Comparison of ENCODE assay signal across 6 cellular contexts in the genomic region with DNA sequence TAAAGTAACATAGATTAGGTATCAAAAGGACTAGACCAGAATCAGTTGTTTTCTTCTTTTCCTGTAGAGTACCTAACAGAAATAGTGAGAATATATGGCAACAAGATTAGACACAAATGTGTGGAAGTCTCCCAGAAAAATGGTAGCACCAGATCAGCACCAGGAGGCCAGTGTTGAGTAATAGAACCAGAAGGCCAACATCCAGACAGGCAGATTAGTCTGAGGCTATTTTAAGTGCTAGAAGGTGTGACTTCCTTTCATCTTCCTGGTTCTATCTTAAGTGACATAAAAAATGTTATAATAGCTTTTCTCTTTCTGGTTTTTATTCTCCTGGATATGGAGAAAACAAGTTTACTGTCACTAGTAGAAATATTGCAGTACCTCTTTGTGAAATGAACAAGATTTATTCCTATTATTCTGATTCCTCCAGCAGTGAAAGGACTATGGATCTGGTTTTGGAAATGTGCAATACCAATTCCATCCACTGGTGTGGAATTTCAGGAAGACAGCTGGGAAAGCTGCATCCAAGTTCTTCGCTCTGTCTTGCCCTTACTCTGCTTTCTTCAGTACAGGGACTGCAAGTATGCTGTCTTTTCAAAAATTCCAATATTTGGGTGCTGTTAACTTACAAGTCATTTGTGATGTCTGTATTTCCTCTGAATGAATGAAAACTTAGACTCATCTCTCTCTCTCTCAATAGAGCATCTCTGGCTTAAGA. TPM values are rescaled to one million over a fixed set of nuclear protein-coding genes. Genes with fewer than 3 reads are reported as not detected.
DNase-seq lines count a peak whose midpoint lies in the region; ATAC-seq lines count a peak whose summit lies in the region.

No MANE protein-coding gene starts in this region.

- CTCF ChIA-PET in activated CD8-positive, alpha-beta memory T cell treated with anti-CD3 and anti-CD28 coated beads, Interleukin-2, amount 10 ng/mL, durations not matched to agents 7 days and 5 days (lab: Charles Lee) = no interaction called here

- no peaks in the 10 kb centered on the region for H3K27me3 Mint-ChIP-seq in activated T-cell treated with anti-CD3 and anti-CD28 coated beads, Interleukin-2, amount 50 U/mL, for 24 hours
- H3K27me3 Mint-ChIP-seq in effector memory CD8-positive, alpha-beta T cell = no peaks in the 10 kb centered on the region
- no peaks in the 10 kb centered on the region for H3K27me3 Mint-ChIP-seq in activated CD8-positive, alpha-beta memory T cell treated with anti-CD3 and anti-CD28 coated beads, Interleukin-2, amount 10 ng/mL, durations not matched to agents 7 days and 5 days

- DNase-seq in activated T-cell treated with anti-CD3 and anti-CD28 coated beads, Interleukin-2, amount 50 U/mL, for 24 hours = no peak
- DNase-seq in activated T-cell treated with anti-CD3 and anti-CD28 coated beads for 4 hours = no peak
- DNase-seq in effector memory CD8-positive, alpha-beta T cell = no peak
- DNase-seq in stimulated activated effector memory CD8-positive, alpha-beta T cell treated with anti-CD3 and anti-CD28 coated beads, Interleukin-12 subunit alpha, Interleukin-12 subunit beta, amount 100 ng/mL, for 72 hours (ENCODE audit: low spot score in 2 of 2) = no peak
- no peak for DNase-seq in activated CD8-positive, alpha-beta memory T cell treated with anti-CD3 and anti-CD28 coated beads, Interleukin-2, amount 10 ng/mL, durations not matched to agents 7 days and 5 days

- H3K27ac Mint-ChIP-seq in activated T-cell treated with anti-CD3 and anti-CD28 coated beads, Interleukin-2, amount 50 U/mL, for 24 hours = peak overlapping the region; percentile 74
- peak overlapping the region; percentile 38 to 63 for H3K27ac Mint-ChIP-seq in effector memory CD8-positive, alpha-beta T cell
- H3K27ac Mint-ChIP-seq in stimulated activated effector memory CD8-positive, alpha-beta T cell treated with anti-CD3 and anti-CD28 coated beads, Interleukin-12 subunit alpha, Interleukin-12 subunit beta, amount 100 ng/mL, for 72 hours = peak overlapping the region; percentile 76
- H3K27ac Mint-ChIP-seq in activated CD8-positive, alpha-beta memory T cell treated with anti-CD3 and anti-CD28 coated beads, Interleukin-2, amount 10 ng/mL, durations not matched to agents 7 days and 5 days = no peak overlapping the region

- H3K9me3 Mint-ChIP-seq in activated T-cell treated with anti-CD3 and anti-CD28 coated beads, Interleukin-2, amount 50 U/mL, for 24 hours = no peaks in the 10 kb centered on the region
- no peaks in the 10 kb centered on the region for H3K9me3 Mint-ChIP-seq in effector memory CD8-positive, alpha-beta T cell
- H3K9me3 Mint-ChIP-seq in stimulated activated effector memory CD8-positive, alpha-beta T cell treated with anti-CD3 and anti-CD28 coated beads, Interleukin-12 subunit alpha, Interleukin-12 subunit beta, amount 100 ng/mL, for 72 hours = no peaks in the 10 kb centered on the region
- H3K9me3 Mint-ChIP-seq in activated CD8-positive, alpha-beta memory T cell treated with anti-CD3 and anti-CD28 coated beads, Interleukin-2, amount 10 ng/mL, durations not matched to agents 7 days and 5 days (ENCODE audit: low read depth) = no peaks in the 10 kb centered on the region

- no peak overlapping the region for H3K4me3 Mint-ChIP-seq in activated T-cell treated with anti-CD3 and anti-CD28 coated beads, Interleukin-2, amount 50 U/mL, for 24 hours
- no peak overlapping the region for H3K4me3 Mint-ChIP-seq in effector memory CD8-positive, alpha-beta T cell
- H3K4me3 Mint-ChIP-seq in stimulated activated effector memory CD8-positive, alpha-beta T cell treated with anti-CD3 and anti-CD28 coated beads, Interleukin-12 subunit alpha, Interleukin-12 subunit beta, amount 100 ng/mL, for 72 hours = no peak overlapping the region
- H3K4me3 Mint-ChIP-seq in activated CD8-positive, alpha-beta memory T cell treated with anti-CD3 and anti-CD28 coated beads, Interleukin-2, amount 10 ng/mL, durations not matched to agents 7 days and 5 days = no peak overlapping the region

- peaks cover 2% of the 10 kb centered on the region for H3K4me1 Mint-ChIP-seq in activated T-cell treated with anti-CD3 and anti-CD28 coated beads, Interleukin-2, amount 50 U/mL, for 24 hours (ENCODE audit: low read depth)
- peaks cover 4 to 10% of the 10 kb centered on the region in 2 donors for H3K4me1 Mint-ChIP-seq in effector memory CD8-positive, alpha-beta T cell (ENCODE audit: low read depth in 2 of 2)
- no peaks in the 10 kb centered on the region for H3K4me1 Mint-ChIP-seq in stimulated activated effector memory CD8-positive, alpha-beta T cell treated with anti-CD3 and anti-CD28 coated beads, Interleukin-12 subunit alpha, Interleukin-12 subunit beta, amount 100 ng/mL, for 72 hours
- H3K4me1 Mint-ChIP-seq in activated CD8-positive, alpha-beta memory T cell treated with anti-CD3 and anti-CD28 coated beads, Interleukin-2, amount 10 ng/mL, durations not matched to agents 7 days and 5 days = peaks cover 5% of the 10 kb centered on the region

- H3K36me3 Mint-ChIP-seq in activated T-cell treated with anti-CD3 and anti-CD28 coated beads, Interleukin-2, amount 50 U/mL, for 24 hours (ENCODE audit: low read depth) = peaks cover 61% of the 10 kb centered on the region
- peaks cover 50% of the 10 kb centered on the region for H3K36me3 Mint-ChIP-seq in effector memory CD8-positive, alpha-beta T cell (ENCODE audit: insufficient read depth)
- peaks cover 72% of the 10 kb centered on the region for H3K36me3 Mint-ChIP-seq in stimulated activated effector memory CD8-positive, alpha-beta T cell treated with anti-CD3 and anti-CD28 coated beads, Interleukin-12 subunit alpha, Interleukin-12 subunit beta, amount 100 ng/mL, for 72 hours
- H3K36me3 Mint-ChIP-seq in activated CD8-positive, alpha-beta memory T cell treated with anti-CD3 and anti-CD28 coated beads, Interleukin-2, amount 10 ng/mL, durations not matched to agents 7 days and 5 days = peaks cover 17% of the 10 kb centered on the region

- no peak for ATAC-seq in effector memory CD8-positive, alpha-beta T cell (replicated peaks)
- no peak for ATAC-seq in stimulated activated effector memory CD8-positive, alpha-beta T cell treated with anti-CD3 and anti-CD28 coated beads, Interleukin-12 subunit alpha, Interleukin-12 subunit beta, amount 100 ng/mL, for 72 hours
- no peak for ATAC-seq in activated CD8-positive, alpha-beta memory T cell treated with anti-CD3 and anti-CD28 coated beads, Interleukin-2, amount 10 ng/mL, durations not matched to agents 7 days and 5 days
- ATAC-seq in HG02981 (IDR thresholded peaks at IDR 0.05; ENCODE audit: unreplicated experiment) = no peak

RNA-seq across cellular contexts. Expression of a gene that starts 39.1 kb away (rescaled TPM):
- total RNA-seq in activated CD8-positive, alpha-beta memory T cell treated with anti-CD3 and anti-CD28 coated beads, Interleukin-2, amount 10 ng/mL, durations not matched to agents 7 days and 5 days = 1 to 10 TPM; 3.9 to 5.9 TPM

RNA-seq across cellular contexts. Expression of a gene that starts 39.1 kb away (rescaled TPM):
- 10 to 100 TPM; 18.5 to 23.4 TPM for total RNA-seq in activated CD8-positive, alpha-beta memory T cell treated with anti-CD3 and anti-CD28 coated beads, Interleukin-2, amount 10 ng/mL, durations not matched to agents 7 days and 5 days

RNA-seq across cellular contexts. Expression of a gene that starts 39.8 kb away (rescaled TPM):
- total RNA-seq in activated CD8-positive, alpha-beta memory T cell treated with anti-CD3 and anti-CD28 coated beads, Interleukin-2, amount 10 ng/mL, durations not matched to agents 7 days and 5 days = 10 to 100 TPM in 1 of 2 experiments, 1 to 10 TPM in 1; 9.9 to 10.3 TPM

RNA-seq across cellular contexts. Expression of a gene that starts 57.9 kb away (rescaled TPM):
- 10 to 100 TPM; 12.5 to 14.0 TPM for total RNA-seq in activated CD8-positive, alpha-beta memory T cell treated with anti-CD3 and anti-CD28 coated beads, Interleukin-2, amount 10 ng/mL, durations not matched to agents 7 days and 5 days

RNA-seq across cellular contexts. Expression of a gene that starts 58.0 kb away (rescaled TPM):
- total RNA-seq in activated CD8-positive, alpha-beta memory T cell treated with anti-CD3 and anti-CD28 coated beads, Interleukin-2, amount 10 ng/mL, durations not matched to agents 7 days and 5 days = 10 to 100 TPM; 15.8 to 19.6 TPM
